Comparison of ENCODE assay signal across 21 cellular contexts in genomic region chr15:79176151-79176550, GRCh38.
A peak's percentile ranks its signal among the peaks of the same experiment; 100 is the strongest.
DNase-seq lines count a peak whose midpoint lies in the region; ATAC-seq and TF ChIP-seq lines count a peak whose summit lies in the region.
"Had no signal": no experiment of that assay in that cellular context is flagged by ENCODE, and none has a peak within 500 bp of the region (broad histone marks: within the 10 kb centered on the region; RNA-seq: fewer than 3 reads in every experiment).

No MANE protein-coding gene starts in this region.

- peaks cover 3% of the 10 kb centered on the region for H3K9me3 ChIP-seq in left ventricle myocardium inferior (replicated peaks)
- H3K9me3 ChIP-seq in RWPE2 (ENCODE audit: severe bottlenecking) = no peaks in the 10 kb centered on the region
- no peaks in the 10 kb centered on the region for H3K9me3 ChIP-seq in endodermal cell (ENCODE audit: control insufficient read depth, low read length)
- no peaks in the 10 kb centered on the region for H3K9me3 ChIP-seq in mammary epithelial cell (replicated peaks; ENCODE audit: insufficient read depth, low read length)
- H3K9me3 ChIP-seq: BE2C, BLaER1, Caco-2 had no signal

- H3K9ac ChIP-seq in endodermal cell (ENCODE audit: extremely low read depth, low read length, poor library complexity, severe bottlenecking) (no peak overlapping the region), mammary epithelial cell (ENCODE audit: insufficient read depth, low read length) (no peak overlapping the region)
- H3K9ac ChIP-seq: BLaER1 had no signal

- peak; percentile 53 for DNase-seq in cardiac septum (ENCODE audit: low spot score)
- no peak for DNase-seq in left ventricle myocardium inferior
- peak; percentile 29 for DNase-seq in RWPE2 (ENCODE audit: low spot score)
- peak; percentile 22 for DNase-seq in endodermal cell
- no peak for DNase-seq in stimulated activated naive B cell treated with anti-CD40 and anti-IgM and Interleukin-4, amounts not matched to agents 10 μg/mL and 1 μg/mL and 100 μg/mL, for 72 hours
- DNase-seq in nephron progenitor cell = no peak
- DNase-seq in NCI-H1694 treated with DMSO at 0.1 percent for 48 hours (lab: John Stamatoyannopoulos, UW) = no peak
- no peak for DNase-seq in mammary epithelial cell
- DNase-seq: 8988T; ACHN; BE2C; C1 segment of cervical spinal cord; Caco-2; Calu3; CD4-positive, alpha-beta memory T cell; CD4-positive, CD25-positive, alpha-beta regulatory T cell; CD8-positive, alpha-beta memory T cell; DMS79 treated with DMSO at 0.1 percent for 48 hours; GF-D8 had no signal

- ATAC-seq in RWPE2 (ENCODE audit: low read depth) = no peak
- ATAC-seq in stimulated activated naive B cell treated with anti-CD40 and anti-IgM and Interleukin-4, amounts not matched to agents 10 μg/mL and 1 μg/mL and 100 μg/mL, for 72 hours (replicated peaks) = peak; percentile 25 to 31

- H3K36me3 ChIP-seq in left ventricle myocardium inferior (no peaks in the 10 kb centered on the region), RWPE2 (ENCODE audit: low read depth) (no peaks in the 10 kb centered on the region), endodermal cell (ENCODE audit: control insufficient read depth, insufficient read depth, low read length) (no peaks in the 10 kb centered on the region), mammary epithelial cell (ENCODE audit: insufficient read depth, low read length) (no peaks in the 10 kb centered on the region)
- H3K36me3 ChIP-seq: BE2C, BLaER1 had no signal

- H3K36me3 Mint-ChIP-seq in endodermal cell (ENCODE audit: low read depth) (no peaks in the 10 kb centered on the region), nephron progenitor cell (ENCODE audit: low read depth) (no peaks in the 10 kb centered on the region)
- no peaks in the 10 kb centered on the region for H3K36me3 Mint-ChIP-seq in stimulated activated naive B cell treated with anti-CD40 and anti-IgM and Interleukin-4, amounts not matched to agents 10 μg/mL and 1 μg/mL and 100 μg/mL, for 72 hours
- H3K36me3 Mint-ChIP-seq: CD14-positive monocyte; CD4-positive, alpha-beta memory T cell; CD4-positive, CD25-positive, alpha-beta regulatory T cell; CD8-positive, alpha-beta memory T cell had no signal

- H3K9me3 Mint-ChIP-seq in endodermal cell (no peaks in the 10 kb centered on the region), nephron progenitor cell (no peaks in the 10 kb centered on the region)
- H3K9me3 Mint-ChIP-seq in stimulated activated naive B cell treated with anti-CD40 and anti-IgM and Interleukin-4, amounts not matched to agents 10 μg/mL and 1 μg/mL and 100 μg/mL, for 72 hours = no peaks in the 10 kb centered on the region
- H3K9me3 Mint-ChIP-seq: CD8-positive, alpha-beta memory T cell had no signal

- H3K27ac Mint-ChIP-seq in endodermal cell (no peak overlapping the region), nephron progenitor cell (no peak overlapping the region)
- no peak overlapping the region for H3K27ac Mint-ChIP-seq in stimulated activated naive B cell treated with anti-CD40 and anti-IgM and Interleukin-4, amounts not matched to agents 10 μg/mL and 1 μg/mL and 100 μg/mL, for 72 hours
- H3K27ac Mint-ChIP-seq: CD14-positive monocyte; CD4-positive, alpha-beta memory T cell; CD4-positive, CD25-positive, alpha-beta regulatory T cell; CD8-positive, alpha-beta memory T cell had no signal

- in situ Hi-C loops in mammary epithelial cell (cut with MboI; ENCODE audit: low sequenced_read_pairs in 2 of 2) = no loop called here

- H3K27ac ChIP-seq in left ventricle myocardium inferior (replicated peaks) = no peak overlapping the region
- H3K27ac ChIP-seq in RWPE2 (ENCODE audit: poor library complexity, severe bottlenecking) = no peak overlapping the region
- H3K27ac ChIP-seq in endodermal cell (ENCODE audit: low read depth, low read length) = no peak overlapping the region
- no peak overlapping the region for H3K27ac ChIP-seq in mammary epithelial cell (ENCODE audit: insufficient read depth, low read depth, low read length)
- H3K27ac ChIP-seq: BLaER1 had no signal

- H3K4me1 ChIP-seq in left ventricle myocardium inferior = peaks cover 16% of the 10 kb centered on the region
- H3K4me1 ChIP-seq in RWPE2 (ENCODE audit: insufficient read depth, poor library complexity, severe bottlenecking) = peaks cover 10% of the 10 kb centered on the region
- peaks cover 8% of the 10 kb centered on the region for H3K4me1 ChIP-seq in endodermal cell (ENCODE audit: control insufficient read depth, insufficient read depth, low read length)
- H3K4me1 ChIP-seq in mammary epithelial cell (ENCODE audit: insufficient read depth, low read length) = peaks cover 6% of the 10 kb centered on the region
- H3K4me1 ChIP-seq: BLaER1 had no signal

- H3K27me3 Mint-ChIP-seq in endodermal cell (ENCODE audit: insufficient read depth) = peaks cover 8% of the 10 kb centered on the region
- peaks cover 26 to 47% of the 10 kb centered on the region in 2 donors for H3K27me3 Mint-ChIP-seq in stimulated activated naive B cell treated with anti-CD40 and anti-IgM and Interleukin-4, amounts not matched to agents 10 μg/mL and 1 μg/mL and 100 μg/mL, for 72 hours
- peaks cover 25% of the 10 kb centered on the region for H3K27me3 Mint-ChIP-seq in nephron progenitor cell (ENCODE audit: low read depth, poor library complexity)

- H2AFZ ChIP-seq in mammary epithelial cell (ENCODE audit: low read depth, low read length) = no peak overlapping the region

- H4K20me1 ChIP-seq in mammary epithelial cell (ENCODE audit: insufficient read depth, low read length) = no peaks in the 10 kb centered on the region
- H4K20me1 ChIP-seq: BLaER1 had no signal

- peaks cover 17% of the 10 kb centered on the region for H3K27me3 ChIP-seq in left ventricle myocardium inferior (ENCODE audit: low read depth)
- H3K27me3 ChIP-seq in RWPE2 (ENCODE audit: insufficient read depth, poor library complexity, severe bottlenecking) = no peaks in the 10 kb centered on the region
- H3K27me3 ChIP-seq in endodermal cell (ENCODE audit: control insufficient read depth, insufficient read depth, low read length, poor library complexity, severe bottlenecking) = no peaks in the 10 kb centered on the region
- no peaks in the 10 kb centered on the region for H3K27me3 ChIP-seq in mammary epithelial cell (ENCODE audit: insufficient read depth, low read length)
- H3K27me3 ChIP-seq: BE2C, BLaER1 had no signal

- no peak overlapping the region for H3K4me3 Mint-ChIP-seq in endodermal cell
- no peak overlapping the region for H3K4me3 Mint-ChIP-seq in stimulated activated naive B cell treated with anti-CD40 and anti-IgM and Interleukin-4, amounts not matched to agents 10 μg/mL and 1 μg/mL and 100 μg/mL, for 72 hours
- H3K4me3 Mint-ChIP-seq in nephron progenitor cell = no peak overlapping the region
- H3K4me3 Mint-ChIP-seq: CD14-positive monocyte; CD4-positive, alpha-beta memory T cell; CD4-positive, CD25-positive, alpha-beta regulatory T cell; CD8-positive, alpha-beta memory T cell had no signal

- intact Hi-C loops in cardiac septum (cut with DNase I) = no loop called here
- intact Hi-C loops in left ventricle myocardium inferior (cut with micrococcal nuclease) = no loop called here
- intact Hi-C loops in mammary epithelial cell (cut with micrococcal nuclease) = no loop called here

- no peak overlapping the region for H3K4me3 ChIP-seq in left ventricle myocardium inferior
- no peak overlapping the region for H3K4me3 ChIP-seq in RWPE2 (ENCODE audit: severe bottlenecking)
- H3K4me3 ChIP-seq in endodermal cell (ENCODE audit: low read length) = no peak overlapping the region
- no peak overlapping the region for H3K4me3 ChIP-seq in mammary epithelial cell (replicated peaks in 1 of 3; ENCODE audit: insufficient read depth in 1 of 3, low read depth in 2 of 3, low read length in 3 of 3)
- H3K4me3 ChIP-seq: BLaER1 had no signal

- no peaks in the 10 kb centered on the region for H3K79me2 ChIP-seq in mammary epithelial cell (ENCODE audit: insufficient read depth, low read length)

- CTCF ChIA-PET in mammary epithelial cell (lab: Charles Lee; ENCODE audit: low non-redundant PET) = no interaction called here

- H3K4me1 Mint-ChIP-seq in endodermal cell = peaks cover 40% of the 10 kb centered on the region
- H3K4me1 Mint-ChIP-seq in stimulated activated naive B cell treated with anti-CD40 and anti-IgM and Interleukin-4, amounts not matched to agents 10 μg/mL and 1 μg/mL and 100 μg/mL, for 72 hours = peaks cover 9 to 18% of the 10 kb centered on the region in 2 donors
- H3K4me1 Mint-ChIP-seq in nephron progenitor cell = peaks cover 30% of the 10 kb centered on the region
- H3K4me1 Mint-ChIP-seq: CD14-positive monocyte; CD4-positive, alpha-beta memory T cell; CD4-positive, CD25-positive, alpha-beta regulatory T cell; CD8-positive, alpha-beta memory T cell had no signal

- no TSS peak for BruUV-seq in mammary epithelial cell (replicated peaks; lab: Mats Ljungman, UMichigan)

- WGBS in endodermal cell (ENCODE audit: insufficient coverage in 1 of 2, insufficient read length in 1 of 2), 2 experiments = 100% methylated on average over 1 of the region's 1 CpG; no CpG with 5 or more reads in 1 of the 2 experiments
- no CpG with 5 or more reads among the region's 1 CpG for WGBS in mammary epithelial cell (ENCODE audit: low coverage, missing lambda C conversion rate)

- TF ChIP-seq CTCF in left ventricle myocardium inferior (IDR thresholded peaks at IDR 0.05; ENCODE audit: borderline replicate concordance) (no peak), RWPE2 (IDR thresholded peaks at IDR 0.05; ENCODE audit: poor library complexity, severe bottlenecking) (no peak), endodermal cell (conservative IDR thresholded peaks at IDR 0.05) (no peak), nephron progenitor cell (IDR thresholded peaks at IDR 0.05) (no peak), mammary epithelial cell (conservative IDR thresholded peaks at IDR 0.05 in 1 of 2, IDR thresholded peaks at IDR 0.05 in 1 of 2; ENCODE audit: extremely low read depth in 1 of 2, insufficient read depth in 1 of 2, low read depth in 1 of 2, low read length in 2 of 2) (no peak)

- no peak overlapping the region for H3K4me2 ChIP-seq in mammary epithelial cell (ENCODE audit: insufficient read depth, low read depth, low read length)
- H3K4me2 ChIP-seq: BLaER1 had no signal

- dilution Hi-C loops in mammary epithelial cell (cut with HindIII; ENCODE audit: low sequenced_read_pairs) = loop anchor here (5.0 to 10.0 kb wide), 2 partner anchors 59 to 271 kb away; no protein-coding TSS in a partner anchor

Comparison
In these comparisons a context has a peak if more than half of its experiments do, and no peak if none do; other contexts are left out.
1. DNase-seq: peak in cardiac septum (single experiment), RWPE2 (single experiment) and endodermal cell (single experiment); none in left ventricle myocardium inferior (single experiment), stimulated activated naive B cell treated with anti-CD40 and anti-IgM and Interleukin-4, amounts not matched to agents 10 μg/mL and 1 μg/mL and 100 μg/mL, for 72 hours (single experiment), nephron progenitor cell (single experiment), NCI-H1694 treated with DMSO at 0.1 percent for 48 hours (single experiment) and mammary epithelial cell (single experiment).